In genomic region chr20:7113577-7114466, GRCh38 we compare ENCODE assay signal across 8 cellular contexts.
DNase-seq lines count a peak whose midpoint lies in the region; ATAC-seq and TF ChIP-seq lines count a peak whose summit lies in the region.

No MANE protein-coding gene starts in this region.

- intact Hi-C loops in activated CD8-positive, alpha-beta T cell treated with anti-CD3 and anti-CD28 coated beads for 36 hours (cut with micrococcal nuclease), result no loop called here
- intact Hi-C loops in activated CD4-positive, alpha-beta T cell treated with anti-CD3 and anti-CD28 coated beads, Interleukin-2, amount 10 ng/mL, durations not matched to agents 24 days and 14 days (cut with micrococcal nuclease), result no loop called here

- no peak overlapping the region for H3K27ac Mint-ChIP-seq in activated CD8-positive, alpha-beta T cell treated with anti-CD3 and anti-CD28 coated beads for 36 hours
- H3K27ac Mint-ChIP-seq in activated CD8-positive, alpha-beta T cell treated with anti-CD3 and anti-CD28 coated beads, Interleukin-2, amount 10 ng/mL, durations not matched to agents 7 days and 5 days, result no peak overlapping the region
- H3K27ac Mint-ChIP-seq in endothelial cell (ENCODE audit: unreplicated experiment) (no peak overlapping the region), neural crest cell (ENCODE audit: unreplicated experiment) (no peak overlapping the region)
- no peak overlapping the region for H3K27ac Mint-ChIP-seq in activated CD4-positive, alpha-beta T cell treated with anti-CD3 and anti-CD28 coated beads, Interleukin-2, amount 10 ng/mL, durations not matched to agents 24 days and 14 days
- H3K27ac Mint-ChIP-seq in effector memory CD8-positive, alpha-beta T cell, result no peak overlapping the region

- no peaks in the 10 kb centered on the region for H3K36me3 Mint-ChIP-seq in activated CD8-positive, alpha-beta T cell treated with anti-CD3 and anti-CD28 coated beads for 36 hours (ENCODE audit: low read depth)
- no peaks in the 10 kb centered on the region for H3K36me3 Mint-ChIP-seq in activated CD8-positive, alpha-beta T cell treated with anti-CD3 and anti-CD28 coated beads, Interleukin-2, amount 10 ng/mL, durations not matched to agents 7 days and 5 days (ENCODE audit: low read depth)
- no peaks in the 10 kb centered on the region for H3K36me3 Mint-ChIP-seq in endothelial cell (ENCODE audit: low read depth, unreplicated experiment)
- H3K36me3 Mint-ChIP-seq in neural crest cell (ENCODE audit: low read depth), result no peaks in the 10 kb centered on the region
- no peaks in the 10 kb centered on the region for H3K36me3 Mint-ChIP-seq in activated CD4-positive, alpha-beta T cell treated with anti-CD3 and anti-CD28 coated beads, Interleukin-2, amount 10 ng/mL, durations not matched to agents 24 days and 14 days (ENCODE audit: low read depth)
- H3K36me3 Mint-ChIP-seq in effector memory CD8-positive, alpha-beta T cell (ENCODE audit: insufficient read depth), result no peaks in the 10 kb centered on the region

- H3K4me3 Mint-ChIP-seq in activated CD8-positive, alpha-beta T cell treated with anti-CD3 and anti-CD28 coated beads for 36 hours, result no peak overlapping the region
- no peak overlapping the region for H3K4me3 Mint-ChIP-seq in activated CD8-positive, alpha-beta T cell treated with anti-CD3 and anti-CD28 coated beads, Interleukin-2, amount 10 ng/mL, durations not matched to agents 7 days and 5 days
- H3K4me3 Mint-ChIP-seq in endothelial cell (ENCODE audit: unreplicated experiment), result no peak overlapping the region
- H3K4me3 Mint-ChIP-seq in neural crest cell, result no peak overlapping the region
- no peak overlapping the region for H3K4me3 Mint-ChIP-seq in activated CD4-positive, alpha-beta T cell treated with anti-CD3 and anti-CD28 coated beads, Interleukin-2, amount 10 ng/mL, durations not matched to agents 24 days and 14 days
- H3K4me3 Mint-ChIP-seq in effector memory CD8-positive, alpha-beta T cell, result no peak overlapping the region

- peak; percentile 2 for DNase-seq in activated CD8-positive, alpha-beta T cell treated with anti-CD3 and anti-CD28 coated beads for 36 hours
- no peak for DNase-seq in activated CD8-positive, alpha-beta T cell treated with anti-CD3 and anti-CD28 coated beads, Interleukin-2, amount 10 ng/mL, durations not matched to agents 7 days and 5 days
- peak; percentile 5 for DNase-seq in NCI-H510A (lab: John Stamatoyannopoulos, UW)
- peak; percentile 60 for DNase-seq in endothelial cell (ENCODE audit: low spot score)
- DNase-seq in neural crest cell (ENCODE audit: low read depth, low spot score), result peak; percentile 57
- DNase-seq in activated CD4-positive, alpha-beta T cell treated with anti-CD3 and anti-CD28 coated beads, Interleukin-2, amount 10 ng/mL, durations not matched to agents 24 days and 14 days, result no peak
- DNase-seq in effector memory CD8-positive, alpha-beta T cell, result no peak

- no peak for ATAC-seq in activated CD8-positive, alpha-beta T cell treated with anti-CD3 and anti-CD28 coated beads for 36 hours
- ATAC-seq in activated CD8-positive, alpha-beta T cell treated with anti-CD3 and anti-CD28 coated beads, Interleukin-2, amount 10 ng/mL, durations not matched to agents 7 days and 5 days, result no peak
- ATAC-seq in HG02870 (IDR thresholded peaks at IDR 0.05; ENCODE audit: unreplicated experiment), result no peak
- no peak for ATAC-seq in effector memory CD8-positive, alpha-beta T cell (replicated peaks)

- CTCF ChIA-PET in activated CD8-positive, alpha-beta T cell treated with anti-CD3 and anti-CD28 coated beads for 36 hours (lab: Charles Lee), result no interaction called here
- CTCF ChIA-PET in activated CD8-positive, alpha-beta T cell treated with anti-CD3 and anti-CD28 coated beads, Interleukin-2, amount 10 ng/mL, durations not matched to agents 7 days and 5 days (lab: Charles Lee), result no interaction called here

- no peak for TF ChIP-seq CTCF in activated CD8-positive, alpha-beta T cell treated with anti-CD3 and anti-CD28 coated beads for 36 hours (IDR thresholded peaks at IDR 0.05)
- TF ChIP-seq CTCF in endothelial cell (IDR thresholded peaks at IDR 0.05; ENCODE audit: unreplicated experiment) (peak; percentile 15), neural crest cell (conservative IDR thresholded peaks at IDR 0.05) (peak; percentile 67)

- H3K27me3 Mint-ChIP-seq in activated CD8-positive, alpha-beta T cell treated with anti-CD3 and anti-CD28 coated beads for 36 hours, result no peaks in the 10 kb centered on the region
- H3K27me3 Mint-ChIP-seq in activated CD8-positive, alpha-beta T cell treated with anti-CD3 and anti-CD28 coated beads, Interleukin-2, amount 10 ng/mL, durations not matched to agents 7 days and 5 days (ENCODE audit: low read depth), result no peaks in the 10 kb centered on the region
- H3K27me3 Mint-ChIP-seq in endothelial cell (ENCODE audit: unreplicated experiment) (no peaks in the 10 kb centered on the region), neural crest cell (ENCODE audit: low read depth) (no peaks in the 10 kb centered on the region)
- no peaks in the 10 kb centered on the region for H3K27me3 Mint-ChIP-seq in activated CD4-positive, alpha-beta T cell treated with anti-CD3 and anti-CD28 coated beads, Interleukin-2, amount 10 ng/mL, durations not matched to agents 24 days and 14 days
- H3K27me3 Mint-ChIP-seq in effector memory CD8-positive, alpha-beta T cell, result no peaks in the 10 kb centered on the region

- H3K4me1 Mint-ChIP-seq in activated CD8-positive, alpha-beta T cell treated with anti-CD3 and anti-CD28 coated beads for 36 hours (ENCODE audit: low read depth), result no peaks in the 10 kb centered on the region
- H3K4me1 Mint-ChIP-seq in activated CD8-positive, alpha-beta T cell treated with anti-CD3 and anti-CD28 coated beads, Interleukin-2, amount 10 ng/mL, durations not matched to agents 7 days and 5 days (ENCODE audit: low read depth), result no peaks in the 10 kb centered on the region
- H3K4me1 Mint-ChIP-seq in endothelial cell (ENCODE audit: unreplicated experiment) (no peaks in the 10 kb centered on the region), neural crest cell (peaks cover 4% of the 10 kb centered on the region)
- no peaks in the 10 kb centered on the region for H3K4me1 Mint-ChIP-seq in activated CD4-positive, alpha-beta T cell treated with anti-CD3 and anti-CD28 coated beads, Interleukin-2, amount 10 ng/mL, durations not matched to agents 24 days and 14 days
- H3K4me1 Mint-ChIP-seq in effector memory CD8-positive, alpha-beta T cell (ENCODE audit: low read depth in 2 of 2), result no peaks in the 10 kb centered on the region

- POLR2A ChIA-PET in activated CD8-positive, alpha-beta T cell treated with anti-CD3 and anti-CD28 coated beads for 36 hours (lab: Charles Lee), result no interaction called here
- POLR2A ChIA-PET in activated CD8-positive, alpha-beta T cell treated with anti-CD3 and anti-CD28 coated beads, Interleukin-2, amount 10 ng/mL, durations not matched to agents 7 days and 5 days (lab: Charles Lee), result no interaction called here

- H3K9me3 Mint-ChIP-seq in activated CD8-positive, alpha-beta T cell treated with anti-CD3 and anti-CD28 coated beads for 36 hours, result no peaks in the 10 kb centered on the region
- H3K9me3 Mint-ChIP-seq in activated CD8-positive, alpha-beta T cell treated with anti-CD3 and anti-CD28 coated beads, Interleukin-2, amount 10 ng/mL, durations not matched to agents 7 days and 5 days (ENCODE audit: insufficient read depth), result no peaks in the 10 kb centered on the region
- H3K9me3 Mint-ChIP-seq in endothelial cell (ENCODE audit: unreplicated experiment) (no peaks in the 10 kb centered on the region), neural crest cell (no peaks in the 10 kb centered on the region)
- no peaks in the 10 kb centered on the region for H3K9me3 Mint-ChIP-seq in activated CD4-positive, alpha-beta T cell treated with anti-CD3 and anti-CD28 coated beads, Interleukin-2, amount 10 ng/mL, durations not matched to agents 24 days and 14 days
- peaks cover 4 to 8% of the 10 kb centered on the region in 2 donors for H3K9me3 Mint-ChIP-seq in effector memory CD8-positive, alpha-beta T cell

Comparison
In these comparisons a context has a peak if more than half of its experiments do, and no peak if none do; other contexts are left out.
1. DNase-seq: peak in activated CD8-positive, alpha-beta T cell treated with anti-CD3 and anti-CD28 coated beads for 36 hours (single experiment), NCI-H510A (single experiment), endothelial cell (single experiment) and neural crest cell (single experiment); none in activated CD8-positive, alpha-beta T cell treated with anti-CD3 and anti-CD28 coated beads, Interleukin-2, amount 10 ng/mL, durations not matched to agents 7 days and 5 days (single experiment), activated CD4-positive, alpha-beta T cell treated with anti-CD3 and anti-CD28 coated beads, Interleukin-2, amount 10 ng/mL, durations not matched to agents 24 days and 14 days (single experiment) and effector memory CD8-positive, alpha-beta T cell (0 of 3).